Comparison of ENCODE assay signal across 1 cellular context in the genomic region with DNA sequence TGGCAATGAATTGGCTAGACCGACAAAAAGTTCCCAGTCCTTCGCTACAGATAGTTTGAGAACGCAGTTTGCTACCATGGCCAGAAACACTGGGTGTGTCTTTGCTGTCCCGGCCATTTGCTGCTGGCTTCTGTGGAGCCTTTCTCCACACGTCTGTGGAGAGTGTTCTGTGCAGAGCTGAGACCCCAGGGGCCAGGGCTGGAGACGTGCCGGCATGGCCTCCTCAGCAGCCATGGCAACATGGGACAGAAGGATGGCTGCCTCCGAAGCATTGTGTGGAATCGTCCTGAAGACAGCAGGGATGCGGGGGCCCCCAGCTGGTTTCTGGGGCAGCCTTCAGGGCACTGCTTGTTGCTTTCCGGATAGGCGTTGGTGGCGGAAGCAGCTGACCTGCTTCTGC.
TF ChIP-seq lines count a peak whose summit lies in the region.

No MANE protein-coding gene starts in this region.

TF ChIP-seq in WTC11, 78 proteins besides CTCF, POLR2A, EP300 and RAD21 (continued from another document):
- TF ChIP-seq, protein P1, sequence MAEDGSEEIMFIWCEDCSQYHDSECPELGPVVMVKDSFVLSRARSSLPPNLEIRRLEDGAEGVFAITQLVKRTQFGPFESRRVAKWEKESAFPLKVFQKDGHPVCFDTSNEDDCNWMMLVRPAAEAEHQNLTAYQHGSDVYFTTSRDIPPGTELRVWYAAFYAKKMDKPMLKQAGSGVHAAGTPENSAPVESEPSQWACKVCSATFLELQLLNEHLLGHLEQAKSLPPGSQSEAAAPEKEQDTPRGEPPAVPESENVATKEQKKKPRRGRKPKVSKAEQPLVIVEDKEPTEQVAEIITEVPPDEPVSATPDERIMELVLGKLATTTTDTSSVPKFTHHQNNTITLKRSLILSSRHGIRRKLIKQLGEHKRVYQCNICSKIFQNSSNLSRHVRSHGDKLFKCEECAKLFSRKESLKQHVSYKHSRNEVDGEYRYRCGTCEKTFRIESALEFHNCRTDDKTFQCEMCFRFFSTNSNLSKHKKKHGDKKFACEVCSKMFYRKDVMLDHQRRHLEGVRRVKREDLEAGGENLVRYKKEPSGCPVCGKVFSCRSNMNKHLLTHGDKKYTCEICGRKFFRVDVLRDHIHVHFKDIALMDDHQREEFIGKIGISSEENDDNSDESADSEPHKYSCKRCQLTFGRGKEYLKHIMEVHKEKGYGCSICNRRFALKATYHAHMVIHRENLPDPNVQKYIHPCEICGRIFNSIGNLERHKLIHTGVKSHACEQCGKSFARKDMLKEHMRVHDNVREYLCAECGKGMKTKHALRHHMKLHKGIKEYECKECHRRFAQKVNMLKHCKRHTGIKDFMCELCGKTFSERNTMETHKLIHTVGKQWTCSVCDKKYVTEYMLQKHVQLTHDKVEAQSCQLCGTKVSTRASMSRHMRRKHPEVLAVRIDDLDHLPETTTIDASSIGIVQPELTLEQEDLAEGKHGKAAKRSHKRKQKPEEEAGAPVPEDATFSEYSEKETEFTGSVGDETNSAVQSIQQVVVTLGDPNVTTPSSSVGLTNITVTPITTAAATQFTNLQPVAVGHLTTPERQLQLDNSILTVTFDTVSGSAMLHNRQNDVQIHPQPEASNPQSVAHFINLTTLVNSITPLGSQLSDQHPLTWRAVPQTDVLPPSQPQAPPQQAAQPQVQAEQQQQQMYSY (CRISPR knock-in tag; IDR thresholded peaks at IDR 0.05): no peak
- TF ChIP-seq JAZF1 (CRISPR knock-in tag; IDR thresholded peaks at IDR 0.05) (no peak), TEAD4 (CRISPR knock-in tag; IDR thresholded peaks at IDR 0.05) (no peak), ZNF396 (CRISPR knock-in tag; IDR thresholded peaks at IDR 0.05; ENCODE audit: borderline replicate concordance) (no peak), FOXJ3 (CRISPR knock-in tag; IDR thresholded peaks at IDR 0.05; ENCODE audit: borderline replicate concordance) (no peak), OVOL2 (CRISPR knock-in tag; IDR thresholded peaks at IDR 0.05; ENCODE audit: borderline replicate concordance) (no peak), ZNF317 (CRISPR knock-in tag; IDR thresholded peaks at IDR 0.05; ENCODE audit: borderline replicate concordance, low read depth) (no peak)
- TF ChIP-seq, protein P2, sequence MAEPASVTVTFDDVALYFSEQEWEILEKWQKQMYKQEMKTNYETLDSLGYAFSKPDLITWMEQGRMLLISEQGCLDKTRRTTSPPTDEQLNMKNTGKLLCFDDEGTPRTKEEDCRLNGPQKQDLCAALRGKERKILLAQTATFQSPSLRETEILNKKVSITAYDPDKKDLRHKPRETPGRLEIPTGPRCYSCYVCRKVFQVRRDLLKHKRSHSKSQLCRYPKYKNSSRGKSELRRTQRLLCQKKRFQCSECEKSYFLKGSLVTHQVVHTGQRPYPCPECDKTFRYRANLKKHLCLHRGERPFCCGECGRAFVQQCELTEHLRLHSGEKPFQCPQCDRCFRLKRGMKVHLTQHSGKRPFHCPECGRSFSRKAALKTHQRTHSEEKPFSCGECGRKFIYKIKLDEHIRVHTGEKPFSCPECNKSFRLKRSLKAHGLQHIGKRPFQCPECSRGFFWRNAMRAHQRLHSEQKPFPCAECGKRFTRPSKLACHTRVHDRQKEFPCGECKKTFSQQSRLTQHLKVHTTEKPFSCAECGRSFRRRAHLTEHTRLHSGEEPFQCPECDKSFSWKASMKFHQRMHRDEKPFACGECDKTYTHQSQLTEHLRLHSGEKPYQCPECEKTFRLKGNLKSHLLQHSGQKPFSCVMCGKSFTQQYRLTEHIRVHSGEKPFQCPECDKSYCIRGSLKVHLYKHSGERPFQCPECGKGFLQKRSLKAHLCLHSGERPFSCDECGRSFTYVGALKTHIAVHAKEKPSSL (CRISPR knock-in tag; conservative IDR thresholded peaks at IDR 0.05): no peak
TF ChIP-seq in WTC11: peak in this region for 0.
